ENCODE assay signal across 8 cellular contexts in genomic region chr7:38107486-38107893, GRCh38.
A peak's percentile ranks its signal among the peaks of the same experiment; 100 is the strongest.
DNase-seq lines count a peak whose midpoint lies in the region; ATAC-seq, FAIRE-seq and TF ChIP-seq lines count a peak whose summit lies in the region.

No MANE protein-coding gene starts in this region.

- H3K27ac ChIP-seq in pancreas (no peak overlapping the region), upper lobe of left lung (no peak overlapping the region)

- no peak for TF ChIP-seq EP300 in upper lobe of left lung (IDR thresholded peaks at IDR 0.05)

- DNase-seq in DMS 273 treated with DMSO at 0.1 percent for 48 hours (lab: John Stamatoyannopoulos, UW): peak; percentile 12
- DNase-seq in KG1 (lab: John Stamatoyannopoulos, UW): peak; percentile 57
- DNase-seq in RPMI8226: peak; percentile 71
- peak; percentile 42 for DNase-seq in activated T-helper 2 cell treated with anti-CD3 and anti-CD28 coated beads, Interferon-gamma antibody, Interleukin-2, Interleukin-4, amounts not matched to agents 10 μg/mL and 5 μg/mL and 100 μg/mL, durations not matched to agents 14 hours and 24 hours and 36 hours (ENCODE audit: low spot score)
- peak; percentile 3 to 25 for DNase-seq in frontal cortex (ENCODE audit: low spot score in 2 of 2)
- DNase-seq in pancreas: peak in 5 of 6 donors; percentile 41 to 71 (median 50)
- DNase-seq in upper lobe of left lung: peak in 1 of 2 donors; percentile 60

- ATAC-seq in GM21381 (IDR thresholded peaks at IDR 0.05; ENCODE audit: unreplicated experiment) (peak; percentile 84), pancreas (peak; percentile 86 to 97 (median 94)), upper lobe of left lung (ENCODE audit: low FRiP score in 2 of 2) (peak; percentile 79 to 85)

- WGBS in pancreas, 2 donors: 21 to 32% methylated on average over 3 of the region's 3 CpGs
- WGBS in upper lobe of left lung, 2 donors: 30 to 33% methylated on average over 3 of the region's 3 CpGs

- no peak overlapping the region for H3K4me3 Mint-ChIP-seq in activated T-helper 2 cell treated with anti-CD3 and anti-CD28 coated beads, Interferon-gamma antibody, Interleukin-2, Interleukin-4, amounts not matched to agents 10 μg/mL and 5 μg/mL and 100 μg/mL, durations not matched to agents 14 hours and 24 hours and 36 hours (ENCODE audit: low read depth)

- peaks cover 2% of the 10 kb centered on the region for H3K4me1 Mint-ChIP-seq in activated T-helper 2 cell treated with anti-CD3 and anti-CD28 coated beads, Interferon-gamma antibody, Interleukin-2, Interleukin-4, amounts not matched to agents 10 μg/mL and 5 μg/mL and 100 μg/mL, durations not matched to agents 14 hours and 24 hours and 36 hours (ENCODE audit: low read depth)

- peaks cover 42% of the 10 kb centered on the region for H3K27me3 Mint-ChIP-seq in activated T-helper 2 cell treated with anti-CD3 and anti-CD28 coated beads, Interferon-gamma antibody, Interleukin-2, Interleukin-4, amounts not matched to agents 10 μg/mL and 5 μg/mL and 100 μg/mL, durations not matched to agents 14 hours and 24 hours and 36 hours (ENCODE audit: low read depth)

- H3K9me3 ChIP-seq in pancreas (no peaks in the 10 kb centered on the region), upper lobe of left lung (no peaks in the 10 kb centered on the region)

- H3K4me1 ChIP-seq in pancreas (no peaks in the 10 kb centered on the region), upper lobe of left lung (no peaks in the 10 kb centered on the region)

- H3K27ac Mint-ChIP-seq in activated T-helper 2 cell treated with anti-CD3 and anti-CD28 coated beads, Interferon-gamma antibody, Interleukin-2, Interleukin-4, amounts not matched to agents 10 μg/mL and 5 μg/mL and 100 μg/mL, durations not matched to agents 14 hours and 24 hours and 36 hours: no peak overlapping the region

- H3K36me3 ChIP-seq in pancreas (no peaks in the 10 kb centered on the region), upper lobe of left lung (no peaks in the 10 kb centered on the region)

- intact Hi-C loops in activated T-helper 2 cell treated with anti-CD3 and anti-CD28 coated beads, Interferon-gamma antibody, Interleukin-2, Interleukin-4, amounts not matched to agents 10 μg/mL and 5 μg/mL and 100 μg/mL, durations not matched to agents 14 hours and 24 hours and 36 hours (cut with micrococcal nuclease): loop anchor here (1.0 to 5.0 kb wide), 6 partner anchors 70 to 267 kb away; partner anchors contain the start of genes SFRP4 and STARD3NL
- intact Hi-C loops in pancreas (cut with DNase I): loop anchor here in 2 of 3 donors (5.0 to 10.0 kb wide), 3 partner anchors 115 to 213 kb away; partner anchors contain the start of gene SFRP4 (in 1 of the 2)

- TF ChIP-seq CTCF in pancreas (IDR thresholded peaks at IDR 0.05) (peak; percentile 60 to 76 (median 68)), upper lobe of left lung (IDR thresholded peaks at IDR 0.05) (peak; percentile 54 to 76 (median 69))

- H3K27me3 ChIP-seq in pancreas (no peaks in the 10 kb centered on the region), upper lobe of left lung (no peaks in the 10 kb centered on the region)

- no peak for TF ChIP-seq POLR2A in upper lobe of left lung (IDR thresholded peaks at IDR 0.05)

- FAIRE-seq in frontal cortex (lab: Jason Lieb, UNC) (no peak), pancreas (lab: Jason Lieb, UNC) (no peak)

- H3K9me3 Mint-ChIP-seq in activated T-helper 2 cell treated with anti-CD3 and anti-CD28 coated beads, Interferon-gamma antibody, Interleukin-2, Interleukin-4, amounts not matched to agents 10 μg/mL and 5 μg/mL and 100 μg/mL, durations not matched to agents 14 hours and 24 hours and 36 hours: no peaks in the 10 kb centered on the region

- no peaks in the 10 kb centered on the region for H3K36me3 Mint-ChIP-seq in activated T-helper 2 cell treated with anti-CD3 and anti-CD28 coated beads, Interferon-gamma antibody, Interleukin-2, Interleukin-4, amounts not matched to agents 10 μg/mL and 5 μg/mL and 100 μg/mL, durations not matched to agents 14 hours and 24 hours and 36 hours (ENCODE audit: low read depth)

- H3K4me3 ChIP-seq in pancreas: no peak overlapping the region
- no peak overlapping the region for H3K4me3 ChIP-seq in upper lobe of left lung
